In genomic region chr6:133890941-133891813, GRCh38 we compare ENCODE assay signal across 8 cellular contexts. TPM values are rescaled to one million over a fixed set of nuclear protein-coding genes. Genes with fewer than 3 reads are reported as not detected.
DNase-seq lines count a peak whose midpoint lies in the region; ATAC-seq and TF ChIP-seq lines count a peak whose summit lies in the region.

No MANE protein-coding gene starts in this region.

- peaks cover 44% of the 10 kb centered on the region for H3K27me3 ChIP-seq in CD8-positive, alpha-beta T cell (ENCODE audit: insufficient read depth, low read length)
- peaks cover 11 to 52% of the 10 kb centered on the region in 2 donors for H3K27me3 ChIP-seq in right atrium auricular region

- H3K4me1 Mint-ChIP-seq in CD8-positive, alpha-beta T cell (ENCODE audit: low read depth) = peaks cover 34% of the 10 kb centered on the region
- H3K4me1 Mint-ChIP-seq in IgD-negative memory B cell = peaks cover 11 to 24% (median 22%) of the 10 kb centered on the region in 3 donors
- H3K4me1 Mint-ChIP-seq in activated naive CD4-positive, alpha-beta T cell treated with anti-CD3 and anti-CD28 coated beads for 36 hours (ENCODE audit: low read depth) = peaks cover 43% of the 10 kb centered on the region

- H3K4me1 ChIP-seq in CD8-positive, alpha-beta T cell (ENCODE audit: insufficient read depth, low read length) = peaks cover 27% of the 10 kb centered on the region
- peaks cover 0 to 43% of the 10 kb centered on the region in 2 donors for H3K4me1 ChIP-seq in right atrium auricular region

- intact Hi-C loops in CD8-positive, alpha-beta T cell (cut with DNase I, micrococcal nuclease) = no loop called here
- intact Hi-C loops in activated naive CD4-positive, alpha-beta T cell treated with anti-CD3 and anti-CD28 coated beads for 36 hours (cut with micrococcal nuclease) = loop anchor here (2.0 to 5.0 kb wide), 2 partner anchors 36 to 649 kb away; partner anchors contain the start of gene EYA4

- H3K9me3 Mint-ChIP-seq in CD8-positive, alpha-beta T cell = no peaks in the 10 kb centered on the region
- peaks cover 0 to 3% (median 3%) of the 10 kb centered on the region in 3 donors for H3K9me3 Mint-ChIP-seq in IgD-negative memory B cell
- no peaks in the 10 kb centered on the region for H3K9me3 Mint-ChIP-seq in activated naive CD4-positive, alpha-beta T cell treated with anti-CD3 and anti-CD28 coated beads for 36 hours

- ATAC-seq in CD8-positive, alpha-beta T cell = no peak
- no peak for ATAC-seq in HG03442 (IDR thresholded peaks at IDR 0.05; ENCODE audit: unreplicated experiment)

- H3K9me3 ChIP-seq in CD8-positive, alpha-beta T cell (ENCODE audit: low read length) = no peaks in the 10 kb centered on the region
- H3K9me3 ChIP-seq in right atrium auricular region = no peaks in the 10 kb centered on the region

- POLR2A ChIA-PET in CD8-positive, alpha-beta T cell (lab: Charles Lee) = no interaction called here

- CTCF ChIA-PET in CD8-positive, alpha-beta T cell (lab: Charles Lee) = interaction anchor here (1.4 kb wide), 1 partner anchor 206 kb away, joined by 4 read pairs; no protein-coding TSS in a partner anchor
- CTCF ChIA-PET in activated naive CD4-positive, alpha-beta T cell treated with anti-CD3 and anti-CD28 coated beads for 36 hours (lab: Charles Lee) = interaction anchor here (0.7 to 1.0 kb wide), 3 partner anchors 11 to 325 kb away, joined by 3 read pairs; no protein-coding TSS in a partner anchor

- H3K36me3 ChIP-seq in CD8-positive, alpha-beta T cell (ENCODE audit: insufficient read depth, low read length) = no peaks in the 10 kb centered on the region
- H3K36me3 ChIP-seq in right atrium auricular region = no peaks in the 10 kb centered on the region

- no peak for DNase-seq in CD8-positive, alpha-beta T cell
- peak; percentile 12 for DNase-seq in activated naive CD4-positive, alpha-beta T cell treated with anti-CD3 and anti-CD28 coated beads for 36 hours
- DNase-seq in right atrium auricular region (ENCODE audit: low spot score) = no peak
- DNase-seq in retina = peak; percentile 87
- no peak for DNase-seq in T-helper 9 cell
- DNase-seq in HuH-7 (ENCODE audit: low spot score) = no peak

- no peak overlapping the region for H3K27ac Mint-ChIP-seq in CD8-positive, alpha-beta T cell
- H3K27ac Mint-ChIP-seq in IgD-negative memory B cell = peak overlapping the region in 1 of 3 donors; percentile 44
- no peak overlapping the region for H3K27ac Mint-ChIP-seq in activated naive CD4-positive, alpha-beta T cell treated with anti-CD3 and anti-CD28 coated beads for 36 hours

- H3K4me3 ChIP-seq in CD8-positive, alpha-beta T cell (ENCODE audit: low read depth, low read length) = peak overlapping the region; percentile 4
- H3K4me3 ChIP-seq in right atrium auricular region = peak overlapping the region; percentile 53

- H3K4me3 Mint-ChIP-seq in CD8-positive, alpha-beta T cell = peak overlapping the region; percentile 79
- peak overlapping the region; percentile 70 to 89 (median 82) for H3K4me3 Mint-ChIP-seq in IgD-negative memory B cell
- peak overlapping the region; percentile 68 for H3K4me3 Mint-ChIP-seq in activated naive CD4-positive, alpha-beta T cell treated with anti-CD3 and anti-CD28 coated beads for 36 hours

- H3K36me3 Mint-ChIP-seq in CD8-positive, alpha-beta T cell = no peaks in the 10 kb centered on the region
- no peaks in the 10 kb centered on the region for H3K36me3 Mint-ChIP-seq in IgD-negative memory B cell
- H3K36me3 Mint-ChIP-seq in activated naive CD4-positive, alpha-beta T cell treated with anti-CD3 and anti-CD28 coated beads for 36 hours (ENCODE audit: low read depth) = no peaks in the 10 kb centered on the region

- no peak for TF ChIP-seq CTCF in CD8-positive, alpha-beta T cell (IDR thresholded peaks at IDR 0.05)
- no peak for TF ChIP-seq CTCF in right atrium auricular region (IDR thresholded peaks at IDR 0.05)

- H3K27ac ChIP-seq in CD8-positive, alpha-beta T cell (ENCODE audit: low read depth, low read length) = no peak overlapping the region
- peak overlapping the region; percentile 81 to 90 for H3K27ac ChIP-seq in right atrium auricular region

- peaks cover 85% of the 10 kb centered on the region for H3K27me3 Mint-ChIP-seq in CD8-positive, alpha-beta T cell (ENCODE audit: low read depth)
- H3K27me3 Mint-ChIP-seq in IgD-negative memory B cell = peaks cover 71% of the 10 kb centered on the region
- H3K27me3 Mint-ChIP-seq in activated naive CD4-positive, alpha-beta T cell treated with anti-CD3 and anti-CD28 coated beads for 36 hours (ENCODE audit: low read depth) = peaks cover 86% of the 10 kb centered on the region

RNA-seq across cellular contexts. Expression of gene TCF21, which starts 2.3 kb away (rescaled TPM):
- not detected for total RNA-seq in CD8-positive, alpha-beta T cell
- not detected for polyA plus RNA-seq in IgD-negative memory B cell
- total RNA-seq in activated naive CD4-positive, alpha-beta T cell treated with anti-CD3 and anti-CD28 coated beads for 36 hours = not detected
- total RNA-seq in right atrium auricular region = 10 to 100 TPM in 1 of 2 donors, 1 to 10 TPM in 1; 7.5 to 16.5 TPM

Comparison
In these comparisons a context has a peak if more than half of its experiments do, and no peak if none do; other contexts are left out.
1. DNase-seq: peak in activated naive CD4-positive, alpha-beta T cell treated with anti-CD3 and anti-CD28 coated beads for 36 hours (single experiment) and retina (single experiment); none in CD8-positive, alpha-beta T cell (0 of 7), right atrium auricular region (single experiment), T-helper 9 cell (single experiment) and HuH-7 (single experiment).
2. RNA of gene TCF21, which starts 2.3 kb away (total RNA-seq): 7.5 to 16.5 TPM in right atrium auricular region; not detected in CD8-positive, alpha-beta T cell and not detected in activated naive CD4-positive, alpha-beta T cell treated with anti-CD3 and anti-CD28 coated beads for 36 hours; every median in the first group is over 4 times any median in the second.
3. Peak in every context shown above with its lines, with median percentiles within 50 percentile points of each other: H3K4me3 Mint-ChIP-seq.